17 cellular contexts compared by ENCODE assay signal in the genomic region with DNA sequence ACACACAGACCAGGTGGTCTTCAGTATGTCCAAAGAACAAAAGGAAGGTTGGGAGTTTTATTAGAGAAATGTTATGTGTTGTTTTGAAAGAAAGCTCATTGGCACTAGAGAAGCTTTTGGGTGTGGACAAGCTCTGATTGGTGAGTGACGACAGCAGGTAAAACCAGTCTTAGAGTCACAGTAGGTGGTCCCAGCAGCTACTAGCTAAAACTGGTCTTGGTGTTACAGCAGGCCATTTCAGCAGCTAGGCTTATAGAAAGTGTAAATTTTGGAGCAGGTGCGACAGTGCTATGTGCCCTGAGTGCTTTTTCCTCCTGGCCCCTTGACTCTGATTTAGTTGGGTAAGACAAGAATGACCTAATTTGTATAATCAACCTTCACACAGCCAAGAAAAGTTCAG. TPM values are rescaled to one million over a fixed set of nuclear protein-coding genes. Genes with fewer than 3 reads are reported as not detected.
A peak's percentile ranks its signal among the peaks of the same experiment; 100 is the strongest.
DNase-seq lines count a peak whose midpoint lies in the region; ATAC-seq and TF ChIP-seq lines count a peak whose summit lies in the region.
"Had no signal": no experiment of that assay in that cellular context is flagged by ENCODE, and none has a peak within 500 bp of the region (broad histone marks: within the 10 kb centered on the region; RNA-seq: fewer than 3 reads in every experiment).

No MANE protein-coding gene starts in this region.

- no peak overlapping the region for H3K23ac ChIP-seq in H9 (ENCODE audit: insufficient read length, low read depth, low read length)

- H3K4me1 ChIP-seq in H9 (ENCODE audit: insufficient read depth, low read length) = 0 out of 2 replicates have a peak, but pooled peaks cover 1% of the 10 kb centered on the region
- peaks cover 8 to 13% (median 9%) of the 10 kb centered on the region in 4 donors for H3K4me1 ChIP-seq in esophagus muscularis mucosa

- DNase-seq in H9 (no peak), NCI-H146 treated with DMSO at 0.1 percent for 48 hours (lab: John Stamatoyannopoulos, UW; ENCODE audit: unreplicated experiment) (peak; percentile 11), esophagus muscularis mucosa (ENCODE audit: extremely low spot score) (no peak), progenitor cell of endocrine pancreas (ENCODE audit: low spot score, unreplicated experiment) (no peak), H4 (ENCODE audit: low spot score) (no peak), DMS53 treated with DMSO at 0.1 percent for 48 hours (lab: John Stamatoyannopoulos, UW; ENCODE audit: unreplicated experiment) (no peak)
- DNase-seq: BE2C, GF-D8, NCI-H1048, NCI-H1417 treated with DMSO at 0.1 percent for 48 hours, NCI-H1930 had no signal

- H3K79me1 ChIP-seq in H9 (ENCODE audit: insufficient read depth, low read depth, low read length, poor library complexity, severe bottlenecking) = no peaks in the 10 kb centered on the region

- TF ChIP-seq EP300 in esophagus muscularis mucosa (IDR thresholded peaks at IDR 0.05) = no peak

- H3K9me3 Mint-ChIP-seq in H9 (peaks cover 0 to 3% of the 10 kb centered on the region in 2 experiments; a peak in 2 of 5 replicates), progenitor cell of endocrine pancreas (ENCODE audit: low read depth) (peaks cover 4% of the 10 kb centered on the region)

- H3K56ac ChIP-seq in H9 (ENCODE audit: insufficient read length, low read depth, low read length) = no peak overlapping the region

- H3K4me3 Mint-ChIP-seq in H9 = no peak overlapping the region
- no peak overlapping the region for H3K4me3 Mint-ChIP-seq in progenitor cell of endocrine pancreas (ENCODE audit: low read depth)

- no peaks in the 10 kb centered on the region for H3K27me3 Mint-ChIP-seq in H9 (ENCODE audit: low read depth)
- H3K27me3 Mint-ChIP-seq in progenitor cell of endocrine pancreas = no peaks in the 10 kb centered on the region

- H2BK15ac ChIP-seq in H9 (ENCODE audit: low read depth, low read length) = no peak overlapping the region

- WGBS in H9 (ENCODE audit: extremely low coverage, insufficient read length, low lambda C conversion rate) = no CpG with 5 or more reads among the region's 2 CpGs
- 83% methylated on average over 2 of the region's 2 CpGs for WGBS in esophagus muscularis mucosa

- no peaks in the 10 kb centered on the region for H3K36me3 ChIP-seq in esophagus muscularis mucosa

- TF ChIP-seq POLR2A in esophagus muscularis mucosa (IDR thresholded peaks at IDR 0.05; ENCODE audit: low read depth) (no peak), GM18505 (IDR thresholded peaks at IDR 0.05; ENCODE audit: borderline replicate concordance, extremely low read depth, insufficient read depth, insufficient read length) (no peak)

- H4K91ac ChIP-seq in H9 (ENCODE audit: insufficient read length, low read depth, low read length) = no peak overlapping the region

- H3K27ac ChIP-seq in H9 (ENCODE audit: insufficient read length, low read depth, low read length) = no peak overlapping the region
- peak overlapping the region in 3 of 4 donors; percentile 2 to 56 (median 5) for H3K27ac ChIP-seq in esophagus muscularis mucosa (replicated peaks in 1 of 4)
- H3K27ac ChIP-seq: HL-60 had no signal

- H2AK5ac ChIP-seq in H9 (ENCODE audit: insufficient read length, low read length) = no peak overlapping the region

- H3K9me3 ChIP-seq in H9 (ENCODE audit: control insufficient read depth, low read depth, low read length) (no peaks in the 10 kb centered on the region), esophagus muscularis mucosa (no peaks in the 10 kb centered on the region)
- H3K9me3 ChIP-seq: BE2C had no signal

- no peak overlapping the region for H3K14ac ChIP-seq in H9 (ENCODE audit: insufficient read depth, low read length)

- no peak overlapping the region for H3T11ph ChIP-seq in H9 (ENCODE audit: low read length)

- H2BK20ac ChIP-seq in H9 (ENCODE audit: low read depth, low read length, poor library complexity, severe bottlenecking) = no peak overlapping the region

- no peak overlapping the region for H2BK5ac ChIP-seq in H9 (ENCODE audit: insufficient read length, low read length)

- H3K4me3 ChIP-seq in esophagus muscularis mucosa = no peak overlapping the region

- H4K5ac ChIP-seq in H9 (ENCODE audit: insufficient read length, low read depth, low read length) = no peak overlapping the region

- H3K4me1 Mint-ChIP-seq in H9 (peaks cover 16 to 23% of the 10 kb centered on the region in 2 experiments), progenitor cell of endocrine pancreas (ENCODE audit: low read depth) (peaks cover 20% of the 10 kb centered on the region)

- no peak for TF ChIP-seq CTCF in H9 (conservative IDR thresholded peaks at IDR 0.05)
- no peak for TF ChIP-seq CTCF in esophagus muscularis mucosa (IDR thresholded peaks at IDR 0.05)
- no peak for TF ChIP-seq CTCF in progenitor cell of endocrine pancreas (IDR thresholded peaks at IDR 0.05; ENCODE audit: unreplicated experiment)

- no peak overlapping the region for H2AFZ ChIP-seq in H9 (ENCODE audit: low read length)

- 0 out of 2 replicates have a peak, but pooled peaks cover 3% of the 10 kb centered on the region for H3K79me2 ChIP-seq in H9 (ENCODE audit: insufficient read depth, low read length)

- no peak overlapping the region for H4K8ac ChIP-seq in H9 (replicated peaks; ENCODE audit: insufficient read length, low read depth, low read length)

- no peak for ATAC-seq in GM18505 (IDR thresholded peaks at IDR 0.05; ENCODE audit: unreplicated experiment)
- ATAC-seq: Right ventricle myocardium inferior had no signal

- H3K23me2 ChIP-seq in H9 (ENCODE audit: insufficient read length, low read depth, low read length, poor library complexity, severe bottlenecking) = no peaks in the 10 kb centered on the region

- no peak overlapping the region for H3K4ac ChIP-seq in H9 (ENCODE audit: low read depth, low read length)

- H2BK12ac ChIP-seq in H9 (ENCODE audit: insufficient read length, low read depth, low read length) = no peak overlapping the region

- H3K4me2 ChIP-seq in H9 (ENCODE audit: insufficient read depth, insufficient read length, low read length) = no peak overlapping the region

- no peak overlapping the region for H2BK120ac ChIP-seq in H9 (ENCODE audit: low read depth, low read length, poor library complexity, severe bottlenecking)

- intact Hi-C loops in esophagus muscularis mucosa (cut with DNase I) = no loop called here

- no peak overlapping the region for H3K18ac ChIP-seq in H9 (ENCODE audit: insufficient read length, low read depth, low read length)

- H3K27ac Mint-ChIP-seq in H9 = peak overlapping the region in 2 of 3 experiments; percentile 13 to 63; a peak in 2 of 7 replicates
- peak overlapping the region; percentile 62 for H3K27ac Mint-ChIP-seq in progenitor cell of endocrine pancreas

- H3K27me3 ChIP-seq in H9 (ENCODE audit: insufficient read depth, low read length) = no peaks in the 10 kb centered on the region
- H3K27me3 ChIP-seq in esophagus muscularis mucosa = no peaks in the 10 kb centered on the region
- H3K27me3 ChIP-seq: BE2C had no signal

- H3K36me3 Mint-ChIP-seq in H9 (ENCODE audit: insufficient read depth in 1 of 3, low read depth in 3 of 3) (peaks cover 23 to 45% (median 28%) of the 10 kb centered on the region in 3 experiments), progenitor cell of endocrine pancreas (ENCODE audit: insufficient read depth) (peaks cover 20% of the 10 kb centered on the region)

- H3K9ac ChIP-seq in H9 (ENCODE audit: extremely low read depth, insufficient read length, low read length) = no peak overlapping the region

- no peaks in the 10 kb centered on the region for H4K20me1 ChIP-seq in H9 (ENCODE audit: control insufficient read depth, insufficient read depth, insufficient read length)

RNA-seq across cellular contexts. Expression of a gene that starts 3.6 kb away (rescaled TPM):
- not detected in 2 replicates for total RNA-seq in H9 (2021)
- total RNA-seq in esophagus muscularis mucosa = not detected
- total RNA-seq in progenitor cell of endocrine pancreas = not detected in 2 replicates
- total RNA-seq in H4 (2014; rRNA removed; shearing (Covaris generic)) = not detected in 2 replicates
- total RNA-seq: A673, HT-29, SK-MEL-5 had no signal

RNA-seq across cellular contexts. Expression of a gene that starts 46.9 kb away (rescaled TPM):
- total RNA-seq in H9 (2021) = 28.6 and 31.5 TPM in 2 replicates
- 10 to 100 TPM in 3 of 4 donors, 1 to 10 TPM in 1; 6.5 to 15.4 (median 12.2) TPM for total RNA-seq in esophagus muscularis mucosa
- total RNA-seq in progenitor cell of endocrine pancreas = 33.2 and 37.4 TPM in 2 replicates
- total RNA-seq in H4 (2014; rRNA removed; shearing (Covaris generic)) = 8.4 and 15.6 TPM in 2 replicates
